ENCODE assay signal across 8 cellular contexts in the genomic region with DNA sequence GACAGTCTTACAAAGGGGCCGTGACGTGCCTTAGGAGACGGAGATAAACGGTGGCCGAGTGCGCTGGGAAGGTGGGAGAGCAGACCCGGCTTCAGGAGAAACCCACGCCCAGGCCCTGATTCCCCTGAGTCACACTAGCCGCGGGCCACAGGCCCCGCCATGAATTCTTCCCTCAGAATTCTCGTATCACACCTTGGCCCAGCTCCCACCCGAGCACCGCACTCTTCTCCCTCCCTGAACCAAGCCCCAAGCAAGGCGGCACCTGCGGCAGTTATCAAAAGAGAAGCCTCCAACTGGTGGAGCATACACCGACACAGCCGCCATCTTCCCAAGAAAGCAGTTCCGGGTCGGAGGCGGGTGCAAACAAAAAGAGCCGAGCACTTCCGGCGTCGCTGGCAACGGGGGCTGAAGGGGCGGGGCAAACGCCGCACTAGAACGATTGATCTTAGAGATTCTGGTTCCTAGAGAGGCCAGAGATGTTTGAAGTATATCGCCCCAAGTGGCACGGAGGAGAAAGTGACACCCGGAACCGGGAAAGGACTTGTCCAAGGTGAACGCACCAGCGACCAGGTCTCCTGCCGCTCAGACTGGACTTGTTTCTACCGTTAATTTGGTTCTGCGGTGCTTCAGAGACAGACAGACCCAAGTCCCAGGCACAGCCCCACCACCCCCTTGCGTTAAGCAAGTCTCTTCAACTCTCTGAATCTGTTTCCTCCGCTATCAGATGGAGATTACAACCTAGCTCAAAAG. TPM values are rescaled to one million over a fixed set of nuclear protein-coding genes. Genes with fewer than 3 reads are reported as not detected.
DNase-seq lines count a peak whose midpoint lies in the region; ATAC-seq, FAIRE-seq and TF ChIP-seq lines count a peak whose summit lies in the region.

PSMB7 (minus strand) TSS at position 341 of the 750 bp plus-strand sequence; CDS start at position 324, 17 bp downstream.

- H3K4me3 ChIP-seq in HepG2 (replicated peaks in 1 of 3; ENCODE audit: insufficient read depth in 1 of 3, low read depth in 2 of 3, low read length in 3 of 3), result peak within 1 kb of the TSS; percentile 86 to 99 (median 93)

- no peak for TF ChIP-seq RAD21 in HepG2 (CRISPR knock-in tag; IDR thresholded peaks at IDR 0.05)

- peak; percentile 53 to 93 (median 88) for DNase-seq in C1 segment of cervical spinal cord (lab: John Stamatoyannopoulos, UW)
- peak; percentile 98 for DNase-seq in NCI-H748 (lab: John Stamatoyannopoulos, UW; ENCODE audit: unreplicated experiment)
- DNase-seq in activated CD4-positive, alpha-beta T cell treated with anti-CD3 and anti-CD28 coated beads, Interleukin-2, amount 50 U/mL, for 24 hours (ENCODE audit: low read depth in 1 of 2, low spot score in 1 of 2), result peak; percentile 96 to 97
- peak; percentile 98 for DNase-seq in dermis blood vessel endothelial cell
- peak; percentile 94 for DNase-seq in HepG2 (ENCODE audit: low spot score)
- peak; percentile 98 for DNase-seq in stimulated activated CD4-positive, alpha-beta T cell treated with anti-CD3 and anti-CD28 coated beads, Interleukin-4, amount 100 ng/mL, for 24 hours

- H3K27me3 ChIP-seq in HepG2 (ENCODE audit: control insufficient read depth in 1 of 2, insufficient read depth in 2 of 2, low read length in 2 of 2), result peaks cover 0 to 6% of the 10 kb centered on the region in 2 experiments; a peak in 1 of 5 replicates

- peak; percentile 91 for TF ChIP-seq CTCF in HepG2 (CRISPR knock-in tag; IDR thresholded peaks at IDR 0.05)

- BruUV-seq in HepG2 (replicated peaks; lab: Mats Ljungman, UMichigan), result no TSS peak

- TF ChIP-seq POLR2A in HepG2 (IDR thresholded peaks at IDR 0.05; ENCODE audit: insufficient read depth in 1 of 2, low read depth in 2 of 2, low read length in 2 of 2), result peak; percentile 70 to 77

- H3K4me2 ChIP-seq in HepG2 (ENCODE audit: low read depth, low read length), result peak within 1 kb of the TSS; percentile 86

- intact Hi-C loops in HepG2 (cut with micrococcal nuclease; ENCODE audit: unreplicated experiment), result no loop called here

- ATAC-seq in GM19328 (IDR thresholded peaks at IDR 0.05; ENCODE audit: unreplicated experiment), result peak; percentile 78
- peak; percentile 87 for ATAC-seq in HG03521 (IDR thresholded peaks at IDR 0.05; ENCODE audit: unreplicated experiment)
- ATAC-seq in HepG2, result peak; percentile 84

- no peaks in the 10 kb centered on the region for H3K9me3 ChIP-seq in HepG2 (ENCODE audit: low read length)

- in situ Hi-C loops in HepG2 (cut with HindIII; ENCODE audit: extremely low pct_ligation_motif_present, low pct_unique_long_range_greater_than_20kb), result no loop called here

- POLR2A ChIA-PET in HepG2 (lab: Yijun Ruan, JAX), result interaction anchor here (1.5 kb wide), 1 partner anchor 25 kb away, joined by 3 read pairs; no protein-coding TSS in a partner anchor

- peaks cover 50% of the 10 kb centered on the region for H3K4me1 ChIP-seq in HepG2 (ENCODE audit: insufficient read depth, low read length)

- TF ChIP-seq EP300 in HepG2 (IDR thresholded peaks at IDR 0.05; ENCODE audit: low read depth in 2 of 2, low read length in 2 of 2) (peak in 1 of 2 experiments; percentile 54; a peak in 2 of 4 replicates), HepG2 (CRISPR knock-in tag; IDR thresholded peaks at IDR 0.05; ENCODE audit: borderline replicate concordance) (no peak)

- H3K9ac ChIP-seq in HepG2 (ENCODE audit: insufficient read depth, low read depth, low read length), result peak within 1 kb of the TSS; percentile 97

- 6% methylated on average over 33 of the region's 41 CpGs for WGBS in HepG2 (ENCODE audit: low lambda C conversion rate)

- peaks cover 8 to 32% of the 10 kb centered on the region in 2 experiments for H3K36me3 ChIP-seq in HepG2 (replicated peaks in 1 of 2; ENCODE audit: control insufficient read depth in 1 of 2, insufficient read depth in 2 of 2, low read length in 2 of 2)

- CTCF ChIA-PET in HepG2 (lab: Yijun Ruan, JAX; ENCODE audit: low intra/inter-chr PET ratio, low total read pairs), result no interaction called here

- H3K79me2 ChIP-seq in HepG2 (ENCODE audit: insufficient read depth, low read length), result peaks cover 24% of the 10 kb centered on the region

- no peaks in the 10 kb centered on the region; the same call in 1 of the 2 replicates for H4K20me1 ChIP-seq in HepG2 (ENCODE audit: insufficient read depth, low read length)

- no peak within 1 kb of the TSS for H2AFZ ChIP-seq in HepG2 (ENCODE audit: low read length)

- peak within 1 kb of the TSS; percentile 81 for H3K27ac ChIP-seq in HepG2 (ENCODE audit: extremely low read length, insufficient read depth, low read length)

- peak; percentile 92 for FAIRE-seq in HepG2 (lab: Jason Lieb, UNC)

TF ChIP-seq in HepG2, 621 proteins besides CTCF, POLR2A, EP300 and RAD21 (continues in another document):
- TF ChIP-seq PTBP1 (IDR thresholded peaks at IDR 0.05; ENCODE audit: low read depth, low read length, poor library complexity, severe bottlenecking) (no peak), JUN (CRISPR knock-in tag; IDR thresholded peaks at IDR 0.05) (no peak), NPAS2 (CRISPR knock-in tag; IDR thresholded peaks at IDR 0.05; ENCODE audit: borderline replicate concordance) (no peak), GPN1 (CRISPR knock-in tag; IDR thresholded peaks at IDR 0.05; ENCODE audit: borderline replicate concordance) (no peak), ZNF598 (CRISPR knock-in tag; IDR thresholded peaks at IDR 0.05; ENCODE audit: borderline replicate concordance) (no peak), ZNF264 (CRISPR knock-in tag; IDR thresholded peaks at IDR 0.05) (no peak), PAWR (CRISPR knock-in tag; IDR thresholded peaks at IDR 0.05; ENCODE audit: borderline replicate concordance) (no peak)
- TF ChIP-seq, protein P1, sequence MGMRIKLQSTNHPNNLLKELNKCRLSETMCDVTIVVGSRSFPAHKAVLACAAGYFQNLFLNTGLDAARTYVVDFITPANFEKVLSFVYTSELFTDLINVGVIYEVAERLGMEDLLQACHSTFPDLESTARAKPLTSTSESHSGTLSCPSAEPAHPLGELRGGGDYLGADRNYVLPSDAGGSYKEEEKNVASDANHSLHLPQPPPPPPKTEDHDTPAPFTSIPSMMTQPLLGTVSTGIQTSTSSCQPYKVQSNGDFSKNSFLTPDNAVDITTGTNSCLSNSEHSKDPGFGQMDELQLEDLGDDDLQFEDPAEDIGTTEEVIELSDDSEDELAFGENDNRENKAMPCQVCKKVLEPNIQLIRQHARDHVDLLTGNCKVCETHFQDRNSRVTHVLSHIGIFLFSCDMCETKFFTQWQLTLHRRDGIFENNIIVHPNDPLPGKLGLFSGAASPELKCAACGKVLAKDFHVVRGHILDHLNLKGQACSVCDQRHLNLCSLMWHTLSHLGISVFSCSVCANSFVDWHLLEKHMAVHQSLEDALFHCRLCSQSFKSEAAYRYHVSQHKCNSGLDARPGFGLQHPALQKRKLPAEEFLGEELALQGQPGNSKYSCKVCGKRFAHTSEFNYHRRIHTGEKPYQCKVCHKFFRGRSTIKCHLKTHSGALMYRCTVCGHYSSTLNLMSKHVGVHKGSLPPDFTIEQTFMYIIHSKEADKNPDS (CRISPR knock-in tag; IDR thresholded peaks at IDR 0.05), result no peak
- TF ChIP-seq, protein P2, sequence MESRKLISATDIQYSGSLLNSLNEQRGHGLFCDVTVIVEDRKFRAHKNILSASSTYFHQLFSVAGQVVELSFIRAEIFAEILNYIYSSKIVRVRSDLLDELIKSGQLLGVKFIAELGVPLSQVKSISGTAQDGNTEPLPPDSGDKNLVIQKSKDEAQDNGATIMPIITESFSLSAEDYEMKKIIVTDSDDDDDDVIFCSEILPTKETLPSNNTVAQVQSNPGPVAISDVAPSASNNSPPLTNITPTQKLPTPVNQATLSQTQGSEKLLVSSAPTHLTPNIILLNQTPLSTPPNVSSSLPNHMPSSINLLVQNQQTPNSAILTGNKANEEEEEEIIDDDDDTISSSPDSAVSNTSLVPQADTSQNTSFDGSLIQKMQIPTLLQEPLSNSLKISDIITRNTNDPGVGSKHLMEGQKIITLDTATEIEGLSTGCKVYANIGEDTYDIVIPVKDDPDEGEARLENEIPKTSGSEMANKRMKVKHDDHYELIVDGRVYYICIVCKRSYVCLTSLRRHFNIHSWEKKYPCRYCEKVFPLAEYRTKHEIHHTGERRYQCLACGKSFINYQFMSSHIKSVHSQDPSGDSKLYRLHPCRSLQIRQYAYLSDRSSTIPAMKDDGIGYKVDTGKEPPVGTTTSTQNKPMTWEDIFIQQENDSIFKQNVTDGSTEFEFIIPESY (CRISPR knock-in tag; IDR thresholded peaks at IDR 0.05), result peak; percentile 63

RNA-seq across cellular contexts. Expression of gene PSMB7, which starts in this region (rescaled TPM):
- total RNA-seq in dermis blood vessel endothelial cell (180 and 183 TPM in 2 replicates), HepG2 (2016; rRNA removed; fragmentation: Illumina TruSeq; extraction: Trizol) (259 and 395 TPM in 2 replicates)
- 81.7 and 96.6 TPM in 2 replicates for total RNA-seq in HepG2 (2016; cell fraction: cytosol; rRNA removed; fragmentation: Illumina TruSeq; extraction: Trizol; ENCODE audit: low read depth)
- 268 and 419 TPM in 2 replicates for total RNA-seq in HepG2 (2016; cell fraction: insoluble cytoplasmic fraction; rRNA removed; fragmentation: Illumina TruSeq; extraction: Trizol)
- total RNA-seq in HepG2 (2016; cell fraction: membrane; rRNA removed; fragmentation: Illumina TruSeq; extraction: Trizol), result 127 and 128 TPM in 2 replicates
- total RNA-seq in HepG2 (2016; cell fraction: nucleus; rRNA removed; fragmentation: Illumina TruSeq; extraction: Trizol), result 111 and 118 TPM in 2 replicates
- polyA plus RNA-seq in HepG2 (2011; rRNA removed), result 261 and 291 TPM in 2 replicates
- 283 and 308 TPM in 2 replicates for polyA plus RNA-seq in HepG2 (2011; cell fraction: cytosol; rRNA removed)
- polyA plus RNA-seq in HepG2 (2011; cell fraction: nucleus; rRNA removed), result 63.6 and 73.0 TPM in 2 replicates
- 163 and 239 TPM in 2 replicates for polyA plus RNA-seq in HepG2 (2012)
- polyA plus RNA-seq in HepG2 (2016; cell fraction: cytosol; fragmentation: Illumina TruSeq; extraction: Trizol; ENCODE audit: low read depth), result 101 and 108 TPM in 2 replicates
- 433 and 456 TPM in 2 replicates for polyA plus RNA-seq in HepG2 (2016; cell fraction: insoluble cytoplasmic fraction; fragmentation: Illumina TruSeq; extraction: Trizol; ENCODE audit: low read depth)
- polyA plus RNA-seq in HepG2 (2016; cell fraction: membrane; fragmentation: Illumina TruSeq; extraction: Trizol; ENCODE audit: low read depth), result 121 and 132 TPM in 2 replicates
- 139 and 158 TPM in 2 replicates for polyA plus RNA-seq in HepG2 (2016; cell fraction: nucleus; fragmentation: Illumina TruSeq; extraction: Trizol; ENCODE audit: insufficient read depth, low read depth)
- 167 and 496 TPM in 2 replicates for polyA minus RNA-seq in HepG2 (2011; rRNA and poly(A)+ RNA removed; ENCODE audit: low replicate concordance)
- 83.8 and 88.1 TPM in 2 replicates for polyA minus RNA-seq in HepG2 (2011; cell fraction: cytosol; rRNA and poly(A)+ RNA removed)
- polyA minus RNA-seq in HepG2 (2011; cell fraction: nucleus; rRNA and poly(A)+ RNA removed), result 83.6 and 97.7 TPM in 2 replicates

Comparison
In these comparisons a context has a peak if more than half of its experiments do, and no peak if none do; other contexts are left out.
1. Peak in every context shown above with its lines: DNase-seq, ATAC-seq, H3K4me3 ChIP-seq and H3K27ac ChIP-seq.